Comparison of ENCODE assay signal across 1 cellular context in genomic region chr11:2995893-2996554, GRCh38.
TF ChIP-seq lines count a peak whose summit lies in the region.

No MANE protein-coding gene starts in this region.

TF ChIP-seq in GM23338, 12 proteins besides CTCF, POLR2A, EP300 and RAD21 (continued from another document):
- TF ChIP-seq ZNF462 (CRISPR knock-in tag; IDR thresholded peaks at IDR 0.05) (no peak), STAT1 (IDR thresholded peaks at IDR 0.05; ENCODE audit: unreplicated experiment) (no peak), NANOG (IDR thresholded peaks at IDR 0.05; ENCODE audit: borderline replicate concordance) (no peak), ZNF114 (CRISPR knock-in tag; IDR thresholded peaks at IDR 0.05) (no peak), ZNF331 (CRISPR knock-in tag; IDR thresholded peaks at IDR 0.05; ENCODE audit: low read depth) (no peak), EZH2 (IDR thresholded peaks at IDR 0.05; ENCODE audit: low read depth, unreplicated experiment) (no peak), JUNB (IDR thresholded peaks at IDR 0.05; ENCODE audit: unreplicated experiment) (no peak)
